17 cellular contexts compared by ENCODE assay signal in the genomic region with DNA sequence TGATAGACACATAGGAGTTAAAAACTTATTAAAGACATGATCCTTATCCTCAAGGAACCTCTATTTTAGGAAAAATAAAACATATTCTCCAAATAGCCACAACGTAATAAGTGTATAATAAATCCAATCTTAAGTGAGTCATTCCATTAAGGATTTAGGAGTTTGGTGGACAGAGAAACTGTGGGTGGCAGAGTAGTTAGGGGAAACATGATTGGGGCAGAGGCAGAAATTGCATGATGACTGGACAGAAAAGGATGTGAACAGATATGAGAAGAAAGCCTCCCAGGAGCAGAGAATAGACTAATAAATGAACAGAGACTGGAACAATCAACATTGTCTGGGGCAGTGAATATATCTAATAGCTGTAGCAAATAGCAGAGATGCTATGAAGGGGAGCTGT. TPM values are rescaled to one million over a fixed set of nuclear protein-coding genes. Genes with fewer than 3 reads are reported as not detected.
DNase-seq lines count a peak whose midpoint lies in the region; ATAC-seq, FAIRE-seq and TF ChIP-seq lines count a peak whose summit lies in the region.
"Had no signal": no experiment of that assay in that cellular context is flagged by ENCODE, and none has a peak within 500 bp of the region (broad histone marks: within the 10 kb centered on the region; RNA-seq: fewer than 3 reads in every experiment).

No MANE protein-coding gene starts in this region.

- no peak overlapping the region for H3K9ac ChIP-seq in kidney (ENCODE audit: low read length in 2 of 2)

- H3K4me1 ChIP-seq in kidney (ENCODE audit: control insufficient read depth in 1 of 2, insufficient read depth in 1 of 2, low read depth in 1 of 2, low read length in 2 of 2): peaks cover 0 to 4% of the 10 kb centered on the region in 2 donors

- peak; percentile 68 for DNase-seq in A172 (ENCODE audit: low spot score)
- peak; percentile 34 for DNase-seq in H4 (ENCODE audit: low spot score)
- DNase-seq in amniotic stem cell (lab: John Stamatoyannopoulos, UW): peak; percentile 37
- DNase-seq in hepatic stellate cell (ENCODE audit: low spot score): peak; percentile 76
- DNase-seq in NCI-H82 treated with DMSO at 0.1 percent for 48 hours (lab: John Stamatoyannopoulos, UW; ENCODE audit: unreplicated experiment): no peak
- DNase-seq in kidney: no peak
- DNase-seq: Kasumi-1; left colon; naive B cell; NCI-H146; stimulated activated CD4-positive, alpha-beta T cell treated with anti-CD3 and anti-CD28 coated beads, Interleukin-4, amount 100 ng/mL, for 24 hours had no signal

- ATAC-seq in HG03521 (IDR thresholded peaks at IDR 0.05; ENCODE audit: unreplicated experiment): no peak
- ATAC-seq in HG02588 (IDR thresholded peaks at IDR 0.05; ENCODE audit: unreplicated experiment): no peak
- ATAC-seq: left colon, WTC11 had no signal

- intact Hi-C loops in kidney (cut with DNase I): no loop called here

- no peak for TF ChIP-seq CTCF in kidney (IDR thresholded peaks at IDR 0.05; ENCODE audit: borderline replicate concordance, extremely low read depth, insufficient read depth)

- no peak overlapping the region for H3K27ac ChIP-seq in kidney (ENCODE audit: low read depth in 2 of 2, low read length in 2 of 2)
- H3K27ac ChIP-seq: cardiac muscle cell, tibial nerve had no signal

- no peaks in the 10 kb centered on the region for H3K9me3 ChIP-seq in kidney (ENCODE audit: control insufficient read depth in 1 of 2, low read length in 2 of 2)
- H3K9me3 ChIP-seq: tibial nerve had no signal

- no peak overlapping the region for H3K4me3 ChIP-seq in kidney (ENCODE audit: low read length in 2 of 2)
- H3K4me3 ChIP-seq: cardiac muscle cell, tibial nerve had no signal

- no peaks in the 10 kb centered on the region for H3K36me3 ChIP-seq in kidney (ENCODE audit: control insufficient read depth in 1 of 2, insufficient read depth in 2 of 2, low read length in 2 of 2)
- H3K36me3 ChIP-seq: cardiac muscle cell, tibial nerve had no signal

- no peak for FAIRE-seq in kidney (lab: Jason Lieb, UNC)
- FAIRE-seq: A204.1 had no signal

RNA-seq across cellular contexts. Expression of a gene that starts 48.1 kb away (rescaled TPM):
- 0.07 and 0.12 TPM in 2 replicates for total RNA-seq in A172 (2014; rRNA removed; shearing (Covaris generic))
- 3.4 and 3.5 TPM in 2 replicates for total RNA-seq in H4 (2014; rRNA removed; shearing (Covaris generic))
- total RNA-seq in kidney: 1.2 TPM
- not detected for polyA plus RNA-seq in kidney (ENCODE audit: insufficient read depth, low read depth, low replicate concordance)
- total RNA-seq: cardiac muscle cell, WTC11 had no signal

RNA-seq across cellular contexts. Expression of a gene that starts 53.4 kb away (rescaled TPM):
- total RNA-seq in A172 (2014; rRNA removed; shearing (Covaris generic)): 1.6 TPM in 1 of 2 replicates, not detected in the other
- total RNA-seq in H4 (2014; rRNA removed; shearing (Covaris generic)): 257 and 276 TPM in 2 replicates
- total RNA-seq in kidney: 8.5 TPM
- 15.3 TPM for polyA plus RNA-seq in kidney (ENCODE audit: insufficient read depth, low read depth, low replicate concordance)
- total RNA-seq: cardiac muscle cell, WTC11 had no signal
- polyA plus RNA-seq: cardiac muscle cell had no signal

Comparison
In these comparisons a context has a peak if more than half of its experiments do, and no peak if none do; other contexts are left out.
1. DNase-seq: peak in A172 (single experiment), H4 (single experiment), amniotic stem cell (single experiment) and hepatic stellate cell (single experiment); none in NCI-H82 treated with DMSO at 0.1 percent for 48 hours (single experiment) and kidney (single experiment).
2. RNA of a gene that starts 53.4 kb away (total RNA-seq): 257 to 276 TPM in H4; 8.5 TPM in kidney (single experiment) and 1.6 TPM in A172; every median in the first group is over 10 times any median in the second.